In the genomic region with DNA sequence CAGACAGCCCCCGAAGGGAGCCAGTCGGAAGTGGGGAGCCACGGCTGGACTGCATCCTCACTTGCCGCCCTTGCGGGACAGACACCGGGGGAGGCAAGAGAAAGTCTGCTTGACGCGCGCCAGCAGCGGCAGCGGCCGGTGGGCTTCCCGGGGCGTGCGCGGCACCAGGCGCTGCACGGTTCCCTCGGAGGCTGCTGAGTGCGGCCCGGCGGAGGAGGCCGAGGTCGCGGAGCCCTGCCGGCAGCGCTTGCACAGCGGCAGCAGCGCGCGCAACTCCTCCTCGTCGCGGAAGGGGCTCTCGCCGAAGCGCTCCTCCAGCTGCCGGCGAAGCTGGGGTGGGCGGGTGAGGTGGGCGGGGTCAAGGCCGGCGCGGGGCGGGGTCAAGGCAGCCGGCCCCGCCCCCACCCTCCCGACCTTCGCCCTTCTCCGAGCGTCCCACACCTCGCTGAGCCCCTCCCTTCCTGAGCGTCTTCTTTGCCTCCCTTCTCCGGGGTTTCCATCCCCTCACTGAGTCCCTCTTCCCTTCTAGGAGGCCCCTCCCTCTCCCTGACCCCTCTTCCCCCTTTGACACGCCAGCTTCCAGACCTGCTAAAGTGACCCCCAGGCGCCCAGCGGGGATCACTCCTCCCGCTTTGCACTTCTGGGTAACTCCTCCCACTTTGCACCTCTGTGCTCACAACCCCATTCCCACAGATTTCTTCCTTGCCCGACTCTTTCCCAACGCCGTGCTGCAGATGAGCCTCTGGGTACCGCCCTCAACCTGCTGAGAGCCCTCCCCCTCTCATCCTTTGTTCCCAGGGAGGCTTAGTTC, we compare ENCODE assay signal across 9 cellular contexts. TPM values are rescaled to one million over a fixed set of nuclear protein-coding genes. Genes with fewer than 3 reads are reported as not detected.
DNase-seq lines count a peak whose midpoint lies in the region; ATAC-seq and TF ChIP-seq lines count a peak whose summit lies in the region.
"Had no signal": no experiment of that assay in that cellular context is flagged by ENCODE, and none has a peak within 500 bp of the region (broad histone marks: within the 10 kb centered on the region; RNA-seq: fewer than 3 reads in every experiment).

No MANE protein-coding gene starts in this region.

- no peak overlapping the region for H2AFZ ChIP-seq in MM.1S (ENCODE audit: low read length)
- H2AFZ ChIP-seq in hepatocyte, result peak overlapping the region; percentile 95

- peak; percentile 49 for ATAC-seq in GM18502 (IDR thresholded peaks at IDR 0.05; ENCODE audit: poor library complexity, unreplicated experiment)
- ATAC-seq in SK-N-SH treated with all-trans-retinoic acid at 6 μM for 48 hours, result peak; percentile 90
- ATAC-seq in activated naive CD8-positive, alpha-beta T cell treated with anti-CD3 and anti-CD28 coated beads, Interleukin-2, amount 10 ng/mL, durations not matched to agents 7 days and 5 days (ENCODE audit: low read depth), result peak; percentile 88
- ATAC-seq in GM18873 (IDR thresholded peaks at IDR 0.05; ENCODE audit: low FRiP score, unreplicated experiment), result no peak

- peaks cover 35% of the 10 kb centered on the region for H3K27me3 Mint-ChIP-seq in activated naive CD8-positive, alpha-beta T cell treated with anti-CD3 and anti-CD28 coated beads, Interleukin-2, amount 10 ng/mL, durations not matched to agents 7 days and 5 days

- H3K9me3 ChIP-seq in MM.1S (replicated peaks; ENCODE audit: insufficient read depth, low read length), result no peaks in the 10 kb centered on the region
- no peaks in the 10 kb centered on the region for H3K9me3 ChIP-seq in hepatocyte (ENCODE audit: low read depth)

- no peak overlapping the region for H3K27ac Mint-ChIP-seq in activated naive CD8-positive, alpha-beta T cell treated with anti-CD3 and anti-CD28 coated beads, Interleukin-2, amount 10 ng/mL, durations not matched to agents 7 days and 5 days

- H3F3A ChIP-seq in MM.1S (ENCODE audit: insufficient read depth, low read length), result no peaks in the 10 kb centered on the region

- H3K27ac ChIP-seq in MM.1S (ENCODE audit: low read length) (no peak overlapping the region), hepatocyte (peak overlapping the region; percentile 81)

- no peaks in the 10 kb centered on the region for H3K79me2 ChIP-seq in MM.1S (ENCODE audit: low read length)
- no peaks in the 10 kb centered on the region for H3K79me2 ChIP-seq in hepatocyte

- H3K4me3 Mint-ChIP-seq in activated naive CD8-positive, alpha-beta T cell treated with anti-CD3 and anti-CD28 coated beads, Interleukin-2, amount 10 ng/mL, durations not matched to agents 7 days and 5 days, result peak overlapping the region; percentile 64

- no peak overlapping the region for H3K9ac ChIP-seq in MM.1S (ENCODE audit: low read length)

- H3K4me1 Mint-ChIP-seq in activated naive CD8-positive, alpha-beta T cell treated with anti-CD3 and anti-CD28 coated beads, Interleukin-2, amount 10 ng/mL, durations not matched to agents 7 days and 5 days, result peaks cover 29% of the 10 kb centered on the region

- H4K20me1 ChIP-seq in MM.1S (ENCODE audit: insufficient read depth, low read length) (no peaks in the 10 kb centered on the region), hepatocyte (ENCODE audit: insufficient read depth, poor library complexity, severe bottlenecking) (no peaks in the 10 kb centered on the region)

- peaks cover 11% of the 10 kb centered on the region for H3K4me1 ChIP-seq in MM.1S (ENCODE audit: low read length)
- peaks cover 13% of the 10 kb centered on the region for H3K4me1 ChIP-seq in hepatocyte (ENCODE audit: insufficient read depth)

- H3K9me2 ChIP-seq in MM.1S (replicated peaks; ENCODE audit: insufficient read depth, low read length) (no peaks in the 10 kb centered on the region), hepatocyte (replicated peaks; ENCODE audit: insufficient read depth) (no peaks in the 10 kb centered on the region)

- H3K4me3 ChIP-seq in MM.1S (ENCODE audit: low read length) (no peak overlapping the region), hepatocyte (peak overlapping the region; percentile 85), skeletal muscle cell (ENCODE audit: low read depth, low read length) (peak overlapping the region; percentile 50)

- DNase-seq in MM.1S (no peak), hepatocyte (ENCODE audit: low spot score) (peak; percentile 94), skeletal muscle cell (ENCODE audit: low read depth) (no peak), SKM-1 (lab: John Stamatoyannopoulos, UW; ENCODE audit: unreplicated experiment) (no peak)
- DNase-seq in activated naive CD8-positive, alpha-beta T cell treated with anti-CD3 and anti-CD28 coated beads, Interleukin-2, amount 10 ng/mL, durations not matched to agents 7 days and 5 days, result peak; percentile 77

- H3K9me3 Mint-ChIP-seq in activated naive CD8-positive, alpha-beta T cell treated with anti-CD3 and anti-CD28 coated beads, Interleukin-2, amount 10 ng/mL, durations not matched to agents 7 days and 5 days, result no peaks in the 10 kb centered on the region

- H3K4me2 ChIP-seq in MM.1S (ENCODE audit: low read depth, low read length) (peak overlapping the region; percentile 40; the same call in 1 of the 2 replicates), hepatocyte (peak overlapping the region; percentile 100)

- no peaks in the 10 kb centered on the region for H3K36me3 ChIP-seq in MM.1S (replicated peaks; ENCODE audit: insufficient read depth, low read length)
- no peaks in the 10 kb centered on the region for H3K36me3 ChIP-seq in hepatocyte (replicated peaks; ENCODE audit: insufficient read depth, low read depth)

- TF ChIP-seq CTCF in MM.1S (IDR thresholded peaks at IDR 0.05; ENCODE audit: low read length), result no peak
- TF ChIP-seq CTCF in hepatocyte (IDR thresholded peaks at IDR 0.05; ENCODE audit: poor library complexity), result no peak

- POLR2A ChIA-PET in activated naive CD8-positive, alpha-beta T cell treated with anti-CD3 and anti-CD28 coated beads, Interleukin-2, amount 10 ng/mL, durations not matched to agents 7 days and 5 days (lab: Charles Lee), result interaction anchor here (0.7 kb wide), 1 partner anchor 18 kb away, joined by 6 read pairs; no protein-coding TSS in a partner anchor

- peaks cover 98% of the 10 kb centered on the region for H3K27me3 ChIP-seq in MM.1S (replicated peaks; ENCODE audit: insufficient read depth, low read length)
- H3K27me3 ChIP-seq in hepatocyte, result peaks cover 25% of the 10 kb centered on the region

- 2% methylated on average over 36 of the region's 62 CpGs for WGBS in hepatocyte (ENCODE audit: low lambda C conversion rate, missing lambda C conversion rate)

- H3K36me3 Mint-ChIP-seq in activated naive CD8-positive, alpha-beta T cell treated with anti-CD3 and anti-CD28 coated beads, Interleukin-2, amount 10 ng/mL, durations not matched to agents 7 days and 5 days, result no peaks in the 10 kb centered on the region

TF ChIP-seq in SK-N-SH treated with all-trans-retinoic acid at 6 μM for 48 hours, 23 proteins besides CTCF, POLR2A, EP300 and RAD21:
- no peak for TF ChIP-seq RARB (CRISPR knock-in tag; IDR thresholded peaks at IDR 0.05)
- TF ChIP-seq TCF4 (CRISPR knock-in tag; IDR thresholded peaks at IDR 0.05; ENCODE audit: borderline replicate concordance), result no peak
- TF ChIP-seq CSDC2 (CRISPR knock-in tag; IDR thresholded peaks at IDR 0.05), result no peak
- no peak for TF ChIP-seq OSR1 (CRISPR knock-in tag; IDR thresholded peaks at IDR 0.05)
- no peak for TF ChIP-seq ZNF70 (CRISPR knock-in tag; IDR thresholded peaks at IDR 0.05)
- TF ChIP-seq, protein P1, sequence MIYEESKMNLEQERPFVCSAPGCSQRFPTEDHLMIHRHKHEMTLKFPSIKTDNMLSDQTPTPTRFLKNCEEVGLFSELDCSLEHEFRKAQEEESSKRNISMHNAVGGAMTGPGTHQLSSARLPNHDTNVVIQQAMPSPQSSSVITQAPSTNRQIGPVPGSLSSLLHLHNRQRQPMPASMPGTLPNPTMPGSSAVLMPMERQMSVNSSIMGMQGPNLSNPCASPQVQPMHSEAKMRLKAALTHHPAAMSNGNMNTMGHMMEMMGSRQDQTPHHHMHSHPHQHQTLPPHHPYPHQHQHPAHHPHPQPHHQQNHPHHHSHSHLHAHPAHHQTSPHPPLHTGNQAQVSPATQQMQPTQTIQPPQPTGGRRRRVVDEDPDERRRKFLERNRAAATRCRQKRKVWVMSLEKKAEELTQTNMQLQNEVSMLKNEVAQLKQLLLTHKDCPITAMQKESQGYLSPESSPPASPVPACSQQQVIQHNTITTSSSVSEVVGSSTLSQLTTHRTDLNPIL (CRISPR knock-in tag; IDR thresholded peaks at IDR 0.05; ENCODE audit: low read depth), result no peak
- TF ChIP-seq, protein P2, sequence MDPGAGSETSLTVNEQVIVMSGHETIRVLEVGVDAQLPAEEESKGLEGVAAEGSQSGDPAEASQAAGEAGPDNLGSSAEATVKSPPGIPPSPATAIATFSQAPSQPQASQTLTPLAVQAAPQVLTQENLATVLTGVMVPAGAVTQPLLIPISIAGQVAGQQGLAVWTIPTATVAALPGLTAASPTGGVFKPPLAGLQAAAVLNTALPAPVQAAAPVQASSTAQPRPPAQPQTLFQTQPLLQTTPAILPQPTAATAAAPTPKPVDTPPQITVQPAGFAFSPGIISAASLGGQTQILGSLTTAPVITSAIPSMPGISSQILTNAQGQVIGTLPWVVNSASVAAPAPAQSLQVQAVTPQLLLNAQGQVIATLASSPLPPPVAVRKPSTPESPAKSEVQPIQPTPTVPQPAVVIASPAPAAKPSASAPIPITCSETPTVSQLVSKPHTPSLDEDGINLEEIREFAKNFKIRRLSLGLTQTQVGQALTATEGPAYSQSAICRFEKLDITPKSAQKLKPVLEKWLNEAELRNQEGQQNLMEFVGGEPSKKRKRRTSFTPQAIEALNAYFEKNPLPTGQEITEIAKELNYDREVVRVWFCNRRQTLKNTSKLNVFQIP (CRISPR knock-in tag; IDR thresholded peaks at IDR 0.05; ENCODE audit: borderline replicate concordance, low read depth), result no peak
- TF ChIP-seq ZFP30 (CRISPR knock-in tag; IDR thresholded peaks at IDR 0.05), result no peak
- no peak for TF ChIP-seq ZC3H10 (CRISPR knock-in tag; IDR thresholded peaks at IDR 0.05)
- TF ChIP-seq ISL1 (CRISPR knock-in tag; IDR thresholded peaks at IDR 0.05), result no peak

RNA-seq across cellular contexts. Expression of gene DUSP15, which starts 8.8 kb away (rescaled TPM):
- total RNA-seq in activated naive CD8-positive, alpha-beta T cell treated with anti-CD3 and anti-CD28 coated beads, Interleukin-2, amount 10 ng/mL, durations not matched to agents 7 days and 5 days, result not detected
- 23.0 and 23.5 TPM in 2 replicates for total RNA-seq in hepatocyte
- polyA plus RNA-seq in hepatocyte, result 10.2 and 12.2 TPM in 2 replicates

RNA-seq across cellular contexts. Expression of gene TTLL9, which starts 8.9 kb away (rescaled TPM):
- total RNA-seq in activated naive CD8-positive, alpha-beta T cell treated with anti-CD3 and anti-CD28 coated beads, Interleukin-2, amount 10 ng/mL, durations not matched to agents 7 days and 5 days, result not detected
- total RNA-seq in hepatocyte, result 0.84 TPM in 1 of 2 replicates, not detected in the other
- 0.18 and 0.54 TPM in 2 replicates for polyA plus RNA-seq in hepatocyte

RNA-seq across cellular contexts. Expression of gene FOXS1, which starts 16.1 kb away (rescaled TPM):
- total RNA-seq in activated naive CD8-positive, alpha-beta T cell treated with anti-CD3 and anti-CD28 coated beads, Interleukin-2, amount 10 ng/mL, durations not matched to agents 7 days and 5 days, result not detected
- total RNA-seq in hepatocyte, result 0.64 and 0.87 TPM in 2 replicates
- 0.96 and 1.1 TPM in 2 replicates for polyA plus RNA-seq in hepatocyte

RNA-seq across cellular contexts. Expression of gene MYLK2, which starts 42.4 kb away (rescaled TPM):
- total RNA-seq in activated naive CD8-positive, alpha-beta T cell treated with anti-CD3 and anti-CD28 coated beads, Interleukin-2, amount 10 ng/mL, durations not matched to agents 7 days and 5 days, result under 1 TPM; 0.31 to 0.39 TPM
- total RNA-seq in hepatocyte, result not detected in 2 replicates
- 0.33 TPM in 1 of 2 replicates, not detected in the other for polyA plus RNA-seq in hepatocyte
- total RNA-seq: renal cortical epithelial cell had no signal

Comparison
In these comparisons a context has a peak if more than half of its experiments do, and no peak if none do; other contexts are left out.
1. DNase-seq: peak in activated naive CD8-positive, alpha-beta T cell treated with anti-CD3 and anti-CD28 coated beads, Interleukin-2, amount 10 ng/mL, durations not matched to agents 7 days and 5 days (single experiment) and hepatocyte (single experiment); none in MM.1S (single experiment), skeletal muscle cell (single experiment) and SKM-1 (single experiment).
2. RNA of gene DUSP15, which starts 8.8 kb away (total RNA-seq): 23.0 to 23.5 TPM in hepatocyte; not detected in activated naive CD8-positive, alpha-beta T cell treated with anti-CD3 and anti-CD28 coated beads, Interleukin-2, amount 10 ng/mL, durations not matched to agents 7 days and 5 days; every median in the first group is over 10 times any median in the second.